Comparison of ENCODE assay signal across 21 cellular contexts in genomic region chr16:52404546-52404945, GRCh38.
"Had no signal": no experiment of that assay in that cellular context is flagged by ENCODE, and none has a peak within 500 bp of the region (broad histone marks: within the 10 kb centered on the region; RNA-seq: fewer than 3 reads in every experiment).

No MANE protein-coding gene starts in this region.

- H3K27ac ChIP-seq: ovary, prostate gland, right atrium auricular region, suprapubic skin, tibial nerve had no signal

- H3K36me3 ChIP-seq: ovary, prostate gland, right atrium auricular region, suprapubic skin, tibial nerve had no signal

- DNase-seq: activated CD4-positive, alpha-beta T cell treated with anti-CD3 and anti-CD28 coated beads for 4 hours; activated CD4-positive, alpha-beta T cell treated with anti-CD3 and anti-CD28 coated beads, Interleukin-2, amount 50 U/mL, for 48 hours; activated CD4-positive, CD25-positive, alpha-beta regulatory T cell; activated CD8-positive, alpha-beta memory T cell treated with anti-CD3 and anti-CD28 coated beads, Interleukin-2, amount 50 U/mL, for 48 hours; activated naive CD4-positive, alpha-beta T cell treated with Interleukin-2 at 50 U/mL for 16 hours; activated naive CD8-positive, alpha-beta T cell treated with anti-CD3 and anti-CD28 coated beads for 36 hours; activated T-cell treated with anti-CD3 and anti-CD28 coated beads, Interleukin-2, amount 50 U/mL, for 4 hours; cerebellar nuclear complex; foreskin fibroblast; hippocampal formation; ovary; stimulated activated CD4-positive, alpha-beta T cell treated with anti-CD3 and anti-CD28 coated beads, Interleukin-12 subunit alpha, Interleukin-12 subunit beta, amount 100 ng/mL, for 4 hours; stimulated activated naive CD8-positive, alpha-beta T cell treated with anti-CD3 and anti-CD28 coated beads, Interleukin-15, amount 100 ng/mL, for 72 hours; T1000 had no signal

- ATAC-seq: activated T-cell treated with anti-CD3 and anti-CD28 coated beads, Interleukin-2, amount 50 U/mL, for 4 hours; left lobe of liver; natural killer cell treated with Interleukin-12 subunit alpha and Interleukin-12 subunit beta and Interleukin-15 and Interleukin-18, amount 100 ng/mL, for 72 hours; stimulated activated naive CD8-positive, alpha-beta T cell treated with anti-CD3 and anti-CD28 coated beads, Interleukin-15, amount 100 ng/mL, for 72 hours had no signal

- H3K27me3 ChIP-seq: ovary, right atrium auricular region, suprapubic skin, tibial nerve had no signal

- H3K4me3 ChIP-seq: lung, ovary, prostate gland, right atrium auricular region, suprapubic skin, tibial nerve had no signal
